In genomic region chr5:171520300-171521170, GRCh38 we compare ENCODE assay signal across 11 cellular contexts.
DNase-seq lines count a peak whose midpoint lies in the region; FAIRE-seq and TF ChIP-seq lines count a peak whose summit lies in the region.
"Had no signal": no experiment of that assay in that cellular context is flagged by ENCODE, and none has a peak within 500 bp of the region (broad histone marks: within the 10 kb centered on the region; RNA-seq: fewer than 3 reads in every experiment).

No MANE protein-coding gene starts in this region.

- H3K4me3 ChIP-seq in brain microvascular endothelial cell (ENCODE audit: low read depth, low read length) = no peak overlapping the region
- no peak overlapping the region for H3K4me3 ChIP-seq in spleen

- H3K4me3 Mint-ChIP-seq in HFFc6 = no peak overlapping the region
- H3K4me3 Mint-ChIP-seq: activated naive CD8-positive, alpha-beta T cell treated with anti-CD3 and anti-CD28 coated beads, Interleukin-2, amount 50 U/mL, for 24 hours had no signal

- WGBS in spleen, 5 donors = 57 to 80% (median 71%) methylated on average over 10 to 20 of the region's 20 CpGs

- H3K4me1 Mint-ChIP-seq in HFFc6 (ENCODE audit: low read depth) = peaks cover 39% of the 10 kb centered on the region
- H3K4me1 Mint-ChIP-seq: activated naive CD8-positive, alpha-beta T cell treated with anti-CD3 and anti-CD28 coated beads, Interleukin-2, amount 50 U/mL, for 24 hours had no signal

- TF ChIP-seq POLR2A in spleen (IDR thresholded peaks at IDR 0.05) = no peak

- intact Hi-C loops in spleen (cut with DNase I; ENCODE audit: low total_unique reads) = no loop called here

- H3K4me1 ChIP-seq in spleen = peaks cover 0 to 17% (median 4%) of the 10 kb centered on the region in 6 donors

- peak overlapping the region; percentile 89 for H3K27ac Mint-ChIP-seq in HFFc6
- H3K27ac Mint-ChIP-seq: activated naive CD8-positive, alpha-beta T cell treated with anti-CD3 and anti-CD28 coated beads, Interleukin-2, amount 50 U/mL, for 24 hours had no signal

- H3K36me3 ChIP-seq in brain microvascular endothelial cell (replicated peaks) (no peaks in the 10 kb centered on the region), spleen (no peaks in the 10 kb centered on the region)

- no peak for TF ChIP-seq CTCF in HFFc6 (IDR thresholded peaks at IDR 0.05)
- TF ChIP-seq CTCF in brain microvascular endothelial cell (IDR thresholded peaks at IDR 0.05; ENCODE audit: low read depth, low read length, missing control alignments) = no peak
- TF ChIP-seq CTCF in spleen (IDR thresholded peaks at IDR 0.05 in 8 of 11, conservative IDR thresholded peaks at IDR 0.05 in 3 of 11) = no peak

- no peaks in the 10 kb centered on the region for H3K9me3 Mint-ChIP-seq in HFFc6
- H3K9me3 Mint-ChIP-seq: activated naive CD8-positive, alpha-beta T cell treated with anti-CD3 and anti-CD28 coated beads, Interleukin-2, amount 50 U/mL, for 24 hours had no signal

- peaks cover 15% of the 10 kb centered on the region for H3K27me3 Mint-ChIP-seq in HFFc6 (ENCODE audit: insufficient read depth)

- in situ Hi-C loops in brain microvascular endothelial cell (cut with HindIII; ENCODE audit: low pct_ligation_motif_present, low sequenced_read_pairs) = no loop called here

- no peak for FAIRE-seq in RCC 7860 (lab: Jason Lieb, UNC)

- H3K27me3 ChIP-seq in brain microvascular endothelial cell (replicated peaks) (no peaks in the 10 kb centered on the region), spleen (replicated peaks in 1 of 7) (peaks cover 0 to 5% (median 0%) of the 10 kb centered on the region in 7 donors)

- no peaks in the 10 kb centered on the region for H3K36me3 Mint-ChIP-seq in HFFc6 (ENCODE audit: low read depth)
- H3K36me3 Mint-ChIP-seq: type B pancreatic cell had no signal

- no peaks in the 10 kb centered on the region for H3K9me3 ChIP-seq in spleen

- DNase-seq in HFFc6 = no peak
- peak; percentile 10 for DNase-seq in brain microvascular endothelial cell
- DNase-seq in iPS DF 19.7 (ENCODE audit: low read depth, low spot score) = peak; percentile 45
- DNase-seq in spleen = peak; percentile 70
- no peak for DNase-seq in effector CD4-positive, alpha-beta T cell
- no peak for DNase-seq in hypothalamus (lab: John Stamatoyannopoulos, UW)
- no peak for DNase-seq in NCI-H1694 (lab: John Stamatoyannopoulos, UW)
- no peak for DNase-seq in RCC 7860 (ENCODE audit: low spot score)
- DNase-seq: activated CD4-positive, CD25-positive, alpha-beta regulatory T cell; activated naive CD8-positive, alpha-beta T cell treated with anti-CD3 and anti-CD28 coated beads, Interleukin-2, amount 50 U/mL, for 24 hours had no signal

- peak overlapping the region; percentile 40 for H3K27ac ChIP-seq in brain microvascular endothelial cell
- H3K27ac ChIP-seq in spleen = no peak overlapping the region

Comparison
In these comparisons a context has a peak if more than half of its experiments do, and no peak if none do; other contexts are left out.
1. DNase-seq: peak in brain microvascular endothelial cell (single experiment), iPS DF 19.7 (single experiment) and spleen (single experiment); none in HFFc6 (single experiment), effector CD4-positive, alpha-beta T cell (single experiment), hypothalamus (0 of 51), NCI-H1694 (single experiment) and RCC 7860 (single experiment).